In the genomic region with DNA sequence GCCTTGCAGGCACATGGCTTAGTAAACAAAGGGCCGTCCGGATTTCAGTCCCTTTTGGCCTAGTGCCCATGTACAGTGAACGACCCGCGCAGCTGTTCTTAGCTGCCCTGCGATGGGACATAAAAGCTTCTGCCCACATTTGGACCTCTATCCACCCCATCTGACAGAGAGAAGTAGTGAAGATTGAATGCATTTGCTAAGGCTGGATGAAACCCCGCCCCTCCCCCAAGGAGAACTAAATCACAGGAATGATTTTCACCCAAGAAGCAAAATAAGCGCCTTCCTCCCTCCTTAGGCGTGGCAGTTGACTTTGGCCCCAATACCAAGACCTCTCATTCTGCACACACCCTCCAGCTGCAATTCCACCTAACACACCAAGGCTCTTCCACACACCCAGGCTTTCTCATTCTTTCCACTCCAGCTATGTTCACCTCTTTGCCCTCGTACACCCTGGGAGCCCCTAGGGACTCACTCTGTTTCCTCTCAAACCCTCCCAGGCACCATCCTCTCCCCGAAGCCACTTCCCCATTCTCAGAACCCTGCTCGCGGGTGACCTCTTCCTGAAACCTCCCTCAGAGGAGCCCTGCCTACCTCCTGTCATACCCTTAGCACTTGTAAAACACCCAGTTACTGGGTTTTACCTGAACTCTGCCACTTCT, we compare ENCODE assay signal across 8 cellular contexts. TPM values are rescaled to one million over a fixed set of nuclear protein-coding genes. Genes with fewer than 3 reads are reported as not detected.
A peak's percentile ranks its signal among the peaks of the same experiment; 100 is the strongest.
DNase-seq lines count a peak whose midpoint lies in the region; ATAC-seq lines count a peak whose summit lies in the region.

No MANE protein-coding gene starts in this region.

- intact Hi-C loops in Right ventricle myocardium superior (cut with DNase I) = no loop called here
- intact Hi-C loops in cardiac septum (cut with DNase I) = no loop called here

- ATAC-seq in Right ventricle myocardium superior (ENCODE audit: poor library complexity) (peak; percentile 60), HG02938 (IDR thresholded peaks at IDR 0.05; ENCODE audit: unreplicated experiment) (peak; percentile 95)

- peak overlapping the region; percentile 97 for H3K27ac ChIP-seq in epithelial cell of prostate

- DNase-seq in Right ventricle myocardium superior (peak; percentile 52), cardiac septum (ENCODE audit: low spot score) (no peak), NCI-H774 (lab: John Stamatoyannopoulos, UW) (peak; percentile 38), epithelial cell of prostate (ENCODE audit: low read depth, low spot score) (no peak), stromal cell of bone marrow (ENCODE audit: low read depth) (peak; percentile 85), superior temporal gyrus (ENCODE audit: extremely low spot score) (no peak)
- DNase-seq in stimulated activated CD4-positive, alpha-beta T cell treated with anti-CD3 and anti-CD28 coated beads, Interleukin-4, amount 100 ng/mL, for 1 hour = no peak

RNA-seq across cellular contexts. Expression of gene HRH1, which starts 14.1 kb away (rescaled TPM):
- 1.3 TPM for total RNA-seq in Right ventricle myocardium superior
- 4.8 TPM for total RNA-seq in cardiac septum

Comparison
In these comparisons a context has a peak if more than half of its experiments do, and no peak if none do; other contexts are left out.
1. DNase-seq: peak in Right ventricle myocardium superior (single experiment), NCI-H774 (single experiment) and stromal cell of bone marrow (single experiment); none in cardiac septum (single experiment), epithelial cell of prostate (single experiment), superior temporal gyrus (single experiment) and stimulated activated CD4-positive, alpha-beta T cell treated with anti-CD3 and anti-CD28 coated beads, Interleukin-4, amount 100 ng/mL, for 1 hour (single experiment).